ENCODE assay signal across 29 cellular contexts in the genomic region with DNA sequence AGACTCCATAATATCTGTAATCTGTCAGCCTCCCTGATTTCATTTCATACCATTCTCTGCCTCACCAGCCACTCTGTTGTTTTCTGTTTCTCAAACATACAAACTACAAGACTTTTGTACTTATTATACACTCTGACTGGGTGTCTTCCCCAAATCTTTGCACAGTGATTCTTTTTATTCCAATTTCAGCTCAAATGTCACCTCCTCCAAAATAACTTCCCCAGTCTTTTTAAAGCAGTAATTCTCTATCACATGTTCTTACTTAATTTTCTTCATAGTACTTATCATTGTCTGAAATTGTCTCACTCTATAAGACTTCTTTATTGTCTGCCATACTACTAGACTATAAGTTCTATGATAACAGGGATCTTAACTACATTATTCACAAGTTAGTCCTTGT. TPM values are rescaled to one million over a fixed set of nuclear protein-coding genes. Genes with fewer than 3 reads are reported as not detected.
"Had no signal": no experiment of that assay in that cellular context is flagged by ENCODE, and none has a peak within 500 bp of the region (broad histone marks: within the 10 kb centered on the region; RNA-seq: fewer than 3 reads in every experiment).

No MANE protein-coding gene starts in this region.

- H3K4me3 ChIP-seq: dorsolateral prefrontal cortex, gastroesophageal sphincter, heart left ventricle, lung, neural progenitor cell, psoas muscle, sigmoid colon, thoracic aorta, tibial nerve, vagina had no signal

- H3K36me3 ChIP-seq: gastroesophageal sphincter, neural progenitor cell, sigmoid colon, thoracic aorta, tibial nerve, vagina had no signal

- H3K27ac Mint-ChIP-seq: endodermal cell; immature natural killer cell; memory B cell; naive B cell; natural killer cell treated with Interleukin-12 subunit alpha and Interleukin-12 subunit beta and Interleukin-15 and Interleukin-18, amount 100 ng/mL, for 72 hours; neural progenitor cell; stimulated activated memory B cell treated with anti-CD40 and anti-IgM and Interleukin-4, amounts not matched to agents 10 μg/mL and 1 μg/mL and 100 μg/mL, for 72 hours had no signal

- DNase-seq: cerebellar nuclear complex; dorsolateral prefrontal cortex; effector CD4-positive, alpha-beta T cell; endodermal cell; foreskin fibroblast; heart left ventricle; hypothalamus; naive B cell; nucleus accumbens; psoas muscle; right cardiac atrium; sigmoid colon; stimulated activated CD4-positive, alpha-beta T cell treated with anti-CD3 and anti-CD28 coated beads, Interleukin-2, amount 100 ng/mL, for 24 hours; stimulated activated CD4-positive, alpha-beta T cell treated with anti-CD3 and anti-CD28 coated beads, Interleukin-4, amount 100 ng/mL, for 24 hours; stimulated activated naive CD8-positive, alpha-beta T cell treated with anti-CD3 and anti-CD28 coated beads, Interleukin-15, Interleukin-2, amounts not matched to agents 100 U/mL and 50 U/mL, for 24 hours had no signal

- H3K9me3 ChIP-seq: gastroesophageal sphincter, heart left ventricle, psoas muscle, sigmoid colon, thoracic aorta, tibial nerve, vagina had no signal

- H3K9me3 Mint-ChIP-seq: endodermal cell; neural progenitor cell; stimulated activated memory B cell treated with anti-CD40 and anti-IgM and Interleukin-4, amounts not matched to agents 10 μg/mL and 1 μg/mL and 100 μg/mL, for 72 hours had no signal

- H3K27ac ChIP-seq: dorsolateral prefrontal cortex, epithelial cell of prostate, gastroesophageal sphincter, heart left ventricle, neural progenitor cell, psoas muscle, sigmoid colon, thoracic aorta, tibial nerve, vagina had no signal

- H3K27me3 ChIP-seq: gastroesophageal sphincter, heart left ventricle, neural progenitor cell, sigmoid colon, tibial nerve, vagina had no signal

- H3K4me1 Mint-ChIP-seq: endodermal cell; memory B cell; naive B cell; neural progenitor cell; stimulated activated memory B cell treated with anti-CD40 and anti-IgM and Interleukin-4, amounts not matched to agents 10 μg/mL and 1 μg/mL and 100 μg/mL, for 72 hours had no signal

- H3K9ac ChIP-seq: neural progenitor cell had no signal

- H3K4me3 Mint-ChIP-seq: endodermal cell; memory B cell; naive B cell; natural killer cell treated with Interleukin-12 subunit alpha and Interleukin-12 subunit beta and Interleukin-15 and Interleukin-18, amount 100 ng/mL, for 72 hours; neural progenitor cell; stimulated activated memory B cell treated with anti-CD40 and anti-IgM and Interleukin-4, amounts not matched to agents 10 μg/mL and 1 μg/mL and 100 μg/mL, for 72 hours had no signal

- H3K27me3 Mint-ChIP-seq: memory B cell; naive B cell; natural killer cell treated with Interleukin-12 subunit alpha and Interleukin-12 subunit beta and Interleukin-15 and Interleukin-18, amount 100 ng/mL, for 72 hours; stimulated activated memory B cell treated with anti-CD40 and anti-IgM and Interleukin-4, amounts not matched to agents 10 μg/mL and 1 μg/mL and 100 μg/mL, for 72 hours had no signal

- H3K4me2 ChIP-seq: neural progenitor cell had no signal

- H2AFZ ChIP-seq: neural progenitor cell had no signal

- H3K4me1 ChIP-seq: gastroesophageal sphincter, sigmoid colon, vagina had no signal

- H3K36me3 Mint-ChIP-seq: immature natural killer cell; memory B cell; naive B cell; natural killer cell treated with Interleukin-12 subunit alpha and Interleukin-12 subunit beta and Interleukin-15 and Interleukin-18, amount 100 ng/mL, for 72 hours; stimulated activated memory B cell treated with anti-CD40 and anti-IgM and Interleukin-4, amounts not matched to agents 10 μg/mL and 1 μg/mL and 100 μg/mL, for 72 hours had no signal

- ATAC-seq: esophagus mucosa; gastroesophageal sphincter; heart left ventricle; left lobe of liver; natural killer cell treated with Interleukin-12 subunit alpha and Interleukin-12 subunit beta and Interleukin-15 and Interleukin-18, amount 100 ng/mL, for 72 hours; psoas muscle; right cardiac atrium; stimulated activated memory B cell treated with anti-CD40 and anti-IgM and Interleukin-4, amounts not matched to agents 10 μg/mL and 1 μg/mL and 100 μg/mL, for 72 hours; stimulated activated naive CD8-positive, alpha-beta T cell treated with anti-CD3 and anti-CD28 coated beads, Interleukin-15, Interleukin-2, amounts not matched to agents 100 U/mL and 50 U/mL, for 24 hours had no signal

- FAIRE-seq: keratinocyte had no signal

RNA-seq across cellular contexts. Expression of gene SOX6, which starts 19.6 kb away (rescaled TPM):
- total RNA-seq: natural killer cell treated with Interleukin-12 subunit alpha and Interleukin-12 subunit beta and Interleukin-15 and Interleukin-18, amount 100 ng/mL, for 72 hours had no signal
- polyA plus RNA-seq: immature natural killer cell had no signal
